ENCODE assay signal across 17 cellular contexts in genomic region chrX:38335382-38335781, GRCh38. TPM values are rescaled to one million over a fixed set of nuclear protein-coding genes. Genes with fewer than 3 reads are reported as not detected.
DNase-seq lines count a peak whose midpoint lies in the region; ATAC-seq and TF ChIP-seq lines count a peak whose summit lies in the region.
"Had no signal": no experiment of that assay in that cellular context is flagged by ENCODE, and none has a peak within 500 bp of the region (broad histone marks: within the 10 kb centered on the region; RNA-seq: fewer than 3 reads in every experiment).

No MANE protein-coding gene starts in this region.

- RAD21 ChIA-PET in HCT116 (lab: Charles Lee; ENCODE audit: low non-redundant PET in 1 of 2, low total read pairs in 2 of 2, uncharacterized antibody in 2 of 2, unreplicated experiment in 2 of 2), result interaction anchor here in 1 of 2 experiments (0.8 kb wide), 1 partner anchor 318 kb away, joined by 3 read pairs; no protein-coding TSS in a partner anchor

- DNase-seq in AG10803 (ENCODE audit: low read depth) (no peak), HCT116 (ENCODE audit: low read depth, low spot score) (no peak), astrocyte of the spinal cord (ENCODE audit: low read depth, low spot score) (no peak), left lobe of liver (ENCODE audit: low spot score) (no peak), A172 (ENCODE audit: low spot score) (no peak)
- no peak for DNase-seq in activated T-helper 2 cell treated with anti-CD3 and anti-CD28 coated beads, Interferon-gamma antibody, Interleukin-2, Interleukin-4, amounts not matched to agents 10 μg/mL and 5 μg/mL and 100 μg/mL, durations not matched to agents 14 hours and 24 hours and 36 hours (ENCODE audit: low spot score)
- DNase-seq: activated CD4-positive, alpha-beta T cell treated with anti-CD3 and anti-CD28 coated beads for 1 hour; activated T-cell treated with anti-CD3 and anti-CD28 coated beads, Interleukin-2, amount 50 U/mL, for 24 hours; amniotic stem cell; CD4-positive, alpha-beta memory T cell; effector memory CD4-positive, alpha-beta T cell; left cardiac atrium; NCI-H187 treated with DMSO at 0.1 percent for 48 hours; T-cell had no signal

- H2AFZ ChIP-seq in HCT116 (ENCODE audit: low read depth, low read length, poor library complexity, severe bottlenecking), result no peak overlapping the region

- H3K4me2 ChIP-seq in HCT116 (ENCODE audit: low read length), result no peak overlapping the region

- intact Hi-C loops in HCT116 (cut with micrococcal nuclease), result no loop called here
- intact Hi-C loops in activated T-helper 2 cell treated with anti-CD3 and anti-CD28 coated beads, Interferon-gamma antibody, Interleukin-2, Interleukin-4, amounts not matched to agents 10 μg/mL and 5 μg/mL and 100 μg/mL, durations not matched to agents 14 hours and 24 hours and 36 hours (cut with micrococcal nuclease), result no loop called here

- H3K36me3 ChIP-seq in HCT116 (ENCODE audit: control insufficient read depth in 1 of 2, insufficient read depth in 2 of 2, low read length in 2 of 2), result no peaks in the 10 kb centered on the region

- peaks cover 7% of the 10 kb centered on the region for H3K27me3 Mint-ChIP-seq in activated T-helper 2 cell treated with anti-CD3 and anti-CD28 coated beads, Interferon-gamma antibody, Interleukin-2, Interleukin-4, amounts not matched to agents 10 μg/mL and 5 μg/mL and 100 μg/mL, durations not matched to agents 14 hours and 24 hours and 36 hours (ENCODE audit: low read depth)

- H3K9me3 Mint-ChIP-seq in activated T-helper 2 cell treated with anti-CD3 and anti-CD28 coated beads, Interferon-gamma antibody, Interleukin-2, Interleukin-4, amounts not matched to agents 10 μg/mL and 5 μg/mL and 100 μg/mL, durations not matched to agents 14 hours and 24 hours and 36 hours, result no peaks in the 10 kb centered on the region
- H3K9me3 Mint-ChIP-seq: activated T-cell treated with anti-CD3 and anti-CD28 coated beads, Interleukin-2, amount 50 U/mL, for 24 hours; CD4-positive, alpha-beta memory T cell; T-cell had no signal

- CTCF ChIA-PET in HCT116 (lab: Charles Lee), result interaction anchor here (1.2 to 1.4 kb wide), 2 partner anchors 322 to 330 kb away, joined by 3 read pairs; no protein-coding TSS in a partner anchor

- no peak overlapping the region for H3K4me3 Mint-ChIP-seq in activated T-helper 2 cell treated with anti-CD3 and anti-CD28 coated beads, Interferon-gamma antibody, Interleukin-2, Interleukin-4, amounts not matched to agents 10 μg/mL and 5 μg/mL and 100 μg/mL, durations not matched to agents 14 hours and 24 hours and 36 hours (ENCODE audit: low read depth)
- H3K4me3 Mint-ChIP-seq: activated T-cell treated with anti-CD3 and anti-CD28 coated beads, Interleukin-2, amount 50 U/mL, for 24 hours; CD4-positive, alpha-beta memory T cell; neural crest cell; T-cell had no signal

- H4K20me1 ChIP-seq in HCT116 (ENCODE audit: insufficient read depth), result no peaks in the 10 kb centered on the region

- no peaks in the 10 kb centered on the region for H3K4me1 Mint-ChIP-seq in activated T-helper 2 cell treated with anti-CD3 and anti-CD28 coated beads, Interferon-gamma antibody, Interleukin-2, Interleukin-4, amounts not matched to agents 10 μg/mL and 5 μg/mL and 100 μg/mL, durations not matched to agents 14 hours and 24 hours and 36 hours (ENCODE audit: low read depth)
- H3K4me1 Mint-ChIP-seq: CD4-positive, alpha-beta memory T cell; T-cell had no signal

- no peak for TF ChIP-seq POLR2A in HCT116 (IDR thresholded peaks at IDR 0.05; ENCODE audit: borderline replicate concordance, extremely low read depth, insufficient read depth, insufficient read length)

- ATAC-seq in HCT116 (no peak), left lobe of liver (peak; percentile 83), HG02588 (IDR thresholded peaks at IDR 0.05; ENCODE audit: unreplicated experiment) (no peak), HG03342 (IDR thresholded peaks at IDR 0.05; ENCODE audit: unreplicated experiment) (no peak)
- ATAC-seq: left cardiac atrium, T-cell had no signal

- H3K27ac Mint-ChIP-seq in activated T-helper 2 cell treated with anti-CD3 and anti-CD28 coated beads, Interferon-gamma antibody, Interleukin-2, Interleukin-4, amounts not matched to agents 10 μg/mL and 5 μg/mL and 100 μg/mL, durations not matched to agents 14 hours and 24 hours and 36 hours, result no peak overlapping the region
- H3K27ac Mint-ChIP-seq: activated T-cell treated with anti-CD3 and anti-CD28 coated beads, Interleukin-2, amount 50 U/mL, for 24 hours; CD4-positive, alpha-beta memory T cell; T-cell had no signal

- H3K4me3 ChIP-seq in AG10803 (ENCODE audit: low read length) (no peak overlapping the region), HCT116 (replicated peaks in 1 of 2; ENCODE audit: low read depth in 1 of 2, low read length in 2 of 2) (no peak overlapping the region), astrocyte of the spinal cord (ENCODE audit: low read depth, low read length) (no peak overlapping the region)

- no peak overlapping the region for H3K27ac ChIP-seq in HCT116 (ENCODE audit: low read depth, low read length)

- H3K9ac ChIP-seq in HCT116 (ENCODE audit: low read length), result no peak overlapping the region

- POLR2A ChIA-PET in HCT116 (lab: Charles Lee), result no interaction called here

- BruUV-seq in HCT116 (replicated peaks; lab: Mats Ljungman, UMichigan), result no TSS peak

- 0 out of 2 replicates have a peak, but pooled peaks have one; percentile 20 for TF ChIP-seq RAD21 in HCT116 (IDR thresholded peaks at IDR 0.05; ENCODE audit: low read depth)

- in situ Hi-C loops in astrocyte of the spinal cord (cut with HindIII; ENCODE audit: low sequenced_read_pairs), result no loop called here

- no peaks in the 10 kb centered on the region for H3K9me2 ChIP-seq in HCT116 (ENCODE audit: insufficient read depth)

- no peaks in the 10 kb centered on the region for H3K27me3 ChIP-seq in HCT116 (ENCODE audit: insufficient read depth, low read length)

- H3K79me2 ChIP-seq in HCT116 (ENCODE audit: insufficient read depth, low read length), result no peaks in the 10 kb centered on the region

- no peaks in the 10 kb centered on the region for H3K9me3 ChIP-seq in HCT116 (ENCODE audit: control insufficient read depth in 1 of 2, insufficient read depth in 1 of 2, low read depth in 1 of 2, low read length in 2 of 2)

- H3K36me3 Mint-ChIP-seq in activated T-helper 2 cell treated with anti-CD3 and anti-CD28 coated beads, Interferon-gamma antibody, Interleukin-2, Interleukin-4, amounts not matched to agents 10 μg/mL and 5 μg/mL and 100 μg/mL, durations not matched to agents 14 hours and 24 hours and 36 hours (ENCODE audit: low read depth), result no peaks in the 10 kb centered on the region
- H3K36me3 Mint-ChIP-seq: CD4-positive, alpha-beta memory T cell; T-cell had no signal

- no peaks in the 10 kb centered on the region for H3K4me1 ChIP-seq in HCT116 (ENCODE audit: control insufficient read depth in 1 of 2, insufficient read depth in 2 of 2, low read length in 2 of 2)

- TF ChIP-seq CTCF in AG10803 (conservative IDR thresholded peaks at IDR 0.05; ENCODE audit: low read length), result peak; percentile 20; the same call in 1 of the 2 replicates
- TF ChIP-seq CTCF in HCT116 (IDR thresholded peaks at IDR 0.05 in 2 of 3, conservative IDR thresholded peaks at IDR 0.05 in 1 of 3; ENCODE audit: borderline replicate concordance in 1 of 3, insufficient read depth in 1 of 3, low read depth in 2 of 3, low read length in 2 of 3), result peak in 1 of 3 experiments; percentile 17; a peak in 1 of 6 replicates
- TF ChIP-seq CTCF in astrocyte of the spinal cord (IDR thresholded peaks at IDR 0.05; ENCODE audit: low read depth, low read length), result peak; percentile 14

TF ChIP-seq in HCT116, 20 proteins besides CTCF, POLR2A, EP300 and RAD21:
- no peak for TF ChIP-seq ZFX (IDR thresholded peaks at IDR 0.05)
- no peak for TF ChIP-seq YY1 (IDR thresholded peaks at IDR 0.05; ENCODE audit: extremely low read depth, insufficient replicate concordance, low read depth, low read length)
- TF ChIP-seq EZH2 (IDR thresholded peaks at IDR 0.05), result no peak
- TF ChIP-seq ZBTB33 (IDR thresholded peaks at IDR 0.05; ENCODE audit: extremely low read depth, insufficient replicate concordance, low read length), result no peak
- TF ChIP-seq, protein P1, sequence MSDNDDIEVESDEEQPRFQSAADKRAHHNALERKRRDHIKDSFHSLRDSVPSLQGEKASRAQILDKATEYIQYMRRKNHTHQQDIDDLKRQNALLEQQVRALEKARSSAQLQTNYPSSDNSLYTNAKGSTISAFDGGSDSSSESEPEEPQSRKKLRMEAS (IDR thresholded peaks at IDR 0.05), result no peak

RNA-seq across cellular contexts. Expression of gene RPGR, which starts 8.1 kb away (rescaled TPM):
- total RNA-seq in HCT116 (2021; ENCODE audit: unreplicated experiment), result 10.4 TPM
- polyA plus RNA-seq in HCT116 (2012), result 4.1 and 5.4 TPM in 2 replicates
- total RNA-seq in left lobe of liver, result 1.6 TPM
- total RNA-seq in activated T-helper 2 cell treated with anti-CD3 and anti-CD28 coated beads, Interferon-gamma antibody, Interleukin-2, Interleukin-4, amounts not matched to agents 10 μg/mL and 5 μg/mL and 100 μg/mL, durations not matched to agents 14 hours and 24 hours and 36 hours, result 7.3 and 7.7 TPM in 2 replicates
- total RNA-seq in A172 (2014; rRNA removed; shearing (Covaris generic)), result 3.7 and 5.3 TPM in 2 replicates

RNA-seq across cellular contexts. Expression of gene OTC, which starts 17.0 kb away (rescaled TPM):
- total RNA-seq in HCT116 (2021; ENCODE audit: unreplicated experiment), result not detected
- polyA plus RNA-seq in HCT116 (2012), result 0.08 TPM in 1 of 2 replicates, not detected in the other
- total RNA-seq in left lobe of liver, result 94.6 TPM
- not detected in 2 replicates for total RNA-seq in activated T-helper 2 cell treated with anti-CD3 and anti-CD28 coated beads, Interferon-gamma antibody, Interleukin-2, Interleukin-4, amounts not matched to agents 10 μg/mL and 5 μg/mL and 100 μg/mL, durations not matched to agents 14 hours and 24 hours and 36 hours
- total RNA-seq in A172 (2014; rRNA removed; shearing (Covaris generic)), result not detected in 2 replicates
- total RNA-seq: CD4-positive, alpha-beta memory T cell; T-cell had no signal
- polyA plus RNA-seq: CD4-positive, alpha-beta memory T cell had no signal

Comparison
In these comparisons a context has a peak if more than half of its experiments do, and no peak if none do; other contexts are left out.
1. RNA of gene OTC, which starts 17.0 kb away (total RNA-seq): 94.6 TPM in left lobe of liver (single experiment); not detected in HCT116 (single experiment), not detected in activated T-helper 2 cell treated with anti-CD3 and anti-CD28 coated beads, Interferon-gamma antibody, Interleukin-2, Interleukin-4, amounts not matched to agents 10 μg/mL and 5 μg/mL and 100 μg/mL, durations not matched to agents 14 hours and 24 hours and 36 hours and not detected in A172; every median in the first group is over 10 times any median in the second.